1 cellular context compared by ENCODE assay signal in the genomic region with DNA sequence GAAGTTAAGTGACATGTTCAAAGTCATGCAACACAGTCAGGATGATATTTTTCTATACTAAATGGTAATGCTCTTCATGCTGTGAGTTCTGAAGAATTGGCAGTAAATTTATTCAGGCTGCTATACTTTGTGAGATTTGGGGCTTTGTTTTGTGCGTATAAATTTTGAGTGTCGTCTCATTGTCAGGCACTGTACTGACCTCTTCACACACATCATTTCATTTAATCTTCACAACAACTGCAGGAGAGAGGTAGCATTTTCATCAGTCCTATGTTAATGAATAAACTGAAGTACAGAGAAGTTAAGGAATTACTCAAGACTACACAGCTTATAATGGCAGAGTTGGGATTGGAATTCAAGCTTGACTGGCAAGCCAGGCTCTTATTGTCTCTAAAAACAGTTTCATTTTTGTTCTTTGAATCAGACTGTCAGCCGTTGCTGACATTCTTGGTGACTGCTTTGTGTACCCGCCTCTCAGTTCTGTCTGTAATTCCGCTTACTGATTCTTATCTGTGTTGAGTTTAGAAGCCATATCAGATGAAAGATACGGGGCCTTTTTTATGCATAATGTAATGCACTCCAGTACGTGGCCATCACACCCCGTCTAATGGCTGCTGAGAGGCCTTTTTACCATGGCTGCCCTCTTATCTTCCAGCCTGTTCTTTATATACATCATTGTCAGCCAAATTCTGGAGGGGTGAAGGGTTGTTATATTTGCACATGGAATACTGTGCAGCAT.
TF ChIP-seq lines count a peak whose summit lies in the region.

No MANE protein-coding gene starts in this region.

TF ChIP-seq in IMR-90, 13 proteins besides CTCF, POLR2A, EP300 and RAD21 (continued from another document):
- TF ChIP-seq FOS (IDR thresholded peaks at IDR 0.05; ENCODE audit: low read depth, low read length) (no peak), MXI1 (IDR thresholded peaks at IDR 0.05; ENCODE audit: borderline replicate concordance, low read depth, low read length) (no peak), SMC3 (IDR thresholded peaks at IDR 0.05; ENCODE audit: low read depth, low read length) (no peak), NFE2L2 (IDR thresholded peaks at IDR 0.05; ENCODE audit: low read depth, low read length) (no peak), CEBPB (IDR thresholded peaks at IDR 0.05; ENCODE audit: low read depth, low read length) (no peak), BHLHE40 (IDR thresholded peaks at IDR 0.05; ENCODE audit: low read depth, low read length) (no peak)
TF ChIP-seq in IMR-90: peak in this region for 0.
